8 cellular contexts compared by ENCODE assay signal in the genomic region with DNA sequence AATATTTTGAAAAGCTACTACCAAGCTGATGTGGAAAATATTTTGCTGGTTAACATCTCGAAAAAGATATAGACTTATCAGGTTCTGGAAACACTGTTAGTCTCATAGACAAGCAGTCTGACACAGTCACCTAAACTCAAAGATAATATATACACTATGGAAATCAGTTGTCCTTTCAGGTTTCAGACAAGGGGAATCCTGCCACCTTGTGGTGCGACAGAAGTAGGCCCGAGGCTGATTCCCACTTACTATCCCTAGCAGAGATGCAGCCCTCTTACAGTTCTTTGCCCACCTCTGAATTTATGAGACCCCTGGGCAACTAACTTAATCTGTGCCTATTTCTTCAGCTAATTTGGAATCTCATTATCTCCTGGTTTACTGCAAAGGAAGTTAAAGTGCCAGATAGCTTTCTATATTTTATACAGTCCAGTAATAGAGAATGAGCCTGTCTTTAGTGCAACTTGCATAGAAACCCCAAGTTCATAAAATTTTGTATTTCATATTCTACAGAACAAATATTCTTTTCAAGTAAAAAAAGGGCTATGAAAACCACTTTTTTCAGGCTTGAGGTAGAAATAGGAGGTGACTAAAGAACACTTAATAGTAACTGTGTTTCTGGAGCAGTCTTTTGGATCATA. TPM values are rescaled to one million over a fixed set of nuclear protein-coding genes. Genes with fewer than 3 reads are reported as not detected.
DNase-seq lines count a peak whose midpoint lies in the region; ATAC-seq and TF ChIP-seq lines count a peak whose summit lies in the region.

No MANE protein-coding gene starts in this region.

- H3K4me3 Mint-ChIP-seq in neural progenitor cell: no peak overlapping the region

- CTCF ChIA-PET in PC-3 (lab: Charles Lee): interaction anchor here (0.6 to 0.9 kb wide), 4 partner anchors 206 to 412 kb away, joined by 3 to 5 read pairs (median 4); no protein-coding TSS in a partner anchor

- TF ChIP-seq CTCF in PC-3 (conservative IDR thresholded peaks at IDR 0.05; ENCODE audit: low read depth, low read length) (peak; percentile 93), neural progenitor cell (IDR thresholded peaks at IDR 0.05) (peak; percentile 93), thoracic aorta (IDR thresholded peaks at IDR 0.05) (peak; percentile 88)

- H3K27me3 Mint-ChIP-seq in neural progenitor cell (ENCODE audit: insufficient read depth, low read depth): peaks cover 2% of the 10 kb centered on the region

- no peak overlapping the region for H3K4me3 ChIP-seq in PC-3 (ENCODE audit: low read length)
- no peak overlapping the region for H3K4me3 ChIP-seq in neural progenitor cell
- H3K4me3 ChIP-seq in thoracic aorta: peak overlapping the region; percentile 23

- no peaks in the 10 kb centered on the region for H4K20me1 ChIP-seq in PC-3 (ENCODE audit: low read length)
- H4K20me1 ChIP-seq in neural progenitor cell (ENCODE audit: low read depth): no peaks in the 10 kb centered on the region

- DNase-seq in DMS79 treated with DMSO at 0.1 percent for 48 hours (lab: John Stamatoyannopoulos, UW) (peak; percentile 43), Kasumi-1 (lab: John Stamatoyannopoulos, UW) (peak; percentile 59 to 84), PC-3 (peak; percentile 80), fibroblast of peridontal ligament (ENCODE audit: extremely low read depth) (peak; percentile 84), neural progenitor cell (ENCODE audit: low spot score) (peak; percentile 82), thoracic aorta (ENCODE audit: low spot score) (no peak)
- peak; percentile 53 to 61 for DNase-seq in activated T-cell treated with anti-CD3 and anti-CD28 coated beads, Interleukin-2, amount 50 U/mL, for 48 hours

- H3F3A ChIP-seq in PC-3 (ENCODE audit: low read length, unreplicated experiment) (no peaks in the 10 kb centered on the region), neural progenitor cell (ENCODE audit: low read depth) (peaks cover 6% of the 10 kb centered on the region)

- intact Hi-C loops in PC-3 (cut with micrococcal nuclease): loop anchor here (1.0 to 5.0 kb wide), 5 partner anchors 241 to 424 kb away; a partner anchor contains a TSS

- H3K36me3 ChIP-seq in PC-3 (ENCODE audit: low read depth, low read length) (peaks cover 4% of the 10 kb centered on the region; the same call in 1 of the 2 replicates), neural progenitor cell (no peaks in the 10 kb centered on the region), thoracic aorta (peaks cover 2% of the 10 kb centered on the region)

- peak; percentile 71 for ATAC-seq in GM21737 (IDR thresholded peaks at IDR 0.05; ENCODE audit: unreplicated experiment)
- peak; percentile 96 for ATAC-seq in PC-3
- peak; percentile 88 for ATAC-seq in thoracic aorta (ENCODE audit: insufficient number of reproducible peaks, low FRiP score, low read depth)

- H3K4me2 ChIP-seq in PC-3 (ENCODE audit: low read length) (no peak overlapping the region), neural progenitor cell (no peak overlapping the region)

- no peaks in the 10 kb centered on the region for H3K27me3 ChIP-seq in PC-3 (ENCODE audit: low read length)
- no peaks in the 10 kb centered on the region for H3K27me3 ChIP-seq in neural progenitor cell
- no peaks in the 10 kb centered on the region for H3K27me3 ChIP-seq in thoracic aorta (replicated peaks; ENCODE audit: insufficient read depth)

- H3K4me1 Mint-ChIP-seq in neural progenitor cell: no peaks in the 10 kb centered on the region

- no peaks in the 10 kb centered on the region for H3K9me2 ChIP-seq in PC-3 (replicated peaks; ENCODE audit: low read length)

- H3K9me3 ChIP-seq in PC-3 (ENCODE audit: low read length) (no peaks in the 10 kb centered on the region), neural progenitor cell (ENCODE audit: low read depth) (no peaks in the 10 kb centered on the region), thoracic aorta (no peaks in the 10 kb centered on the region)

- H2AFZ ChIP-seq in PC-3 (ENCODE audit: low read length) (no peak overlapping the region), neural progenitor cell (replicated peaks) (no peak overlapping the region)

- H3K36me3 Mint-ChIP-seq in neural progenitor cell: peaks cover 2% of the 10 kb centered on the region

- BruUV-seq in PC-3 (replicated peaks; lab: Mats Ljungman, UMichigan): no TSS peak

- H3K27ac ChIP-seq in PC-3 (ENCODE audit: low read length) (no peak overlapping the region), neural progenitor cell (no peak overlapping the region), thoracic aorta (no peak overlapping the region)

- POLR2A ChIA-PET in PC-3 (lab: Charles Lee; ENCODE audit: unreplicated experiment): no interaction called here

- H3K9me3 Mint-ChIP-seq in neural progenitor cell: no peaks in the 10 kb centered on the region

- no peak overlapping the region for H3K9ac ChIP-seq in PC-3 (ENCODE audit: low read length)
- H3K9ac ChIP-seq in neural progenitor cell: no peak overlapping the region

- H3K27ac Mint-ChIP-seq in neural progenitor cell: no peak overlapping the region

- H3K79me2 ChIP-seq in PC-3 (ENCODE audit: low read length) (no peaks in the 10 kb centered on the region), neural progenitor cell (ENCODE audit: low read depth) (no peaks in the 10 kb centered on the region)

- H3K4me1 ChIP-seq in PC-3 (ENCODE audit: insufficient read depth, low read length) (peaks cover 14% of the 10 kb centered on the region), neural progenitor cell (no peaks in the 10 kb centered on the region), thoracic aorta (ENCODE audit: control insufficient read depth in 1 of 2, low read depth in 2 of 2) (peaks cover 0 to 5% of the 10 kb centered on the region in 2 donors)

RNA-seq across cellular contexts. Expression of a gene that starts 16.9 kb away (rescaled TPM):
- total RNA-seq in PC-3 (2014; rRNA removed): 22.5 and 62.5 TPM in 2 replicates
- total RNA-seq in neural progenitor cell (ENCODE audit: low replicate concordance): 39.0 and 40.6 TPM in 2 replicates
- total RNA-seq in thoracic aorta: 10 to 100 TPM in 1 of 2 donors, 1 to 10 TPM in 1; 8.9 to 15.1 TPM

RNA-seq across cellular contexts. Expression of a gene that starts 17.1 kb away (rescaled TPM):
- total RNA-seq in PC-3 (2014; rRNA removed) (49.0 and 63.2 TPM in 2 replicates), neural progenitor cell (ENCODE audit: low replicate concordance) (53.3 and 61.2 TPM in 2 replicates), thoracic aorta (10 to 100 TPM; 16.8 to 33.5 TPM)

RNA-seq across cellular contexts. Expression of a gene that starts 31.0 kb away (rescaled TPM):
- total RNA-seq in PC-3 (2014; rRNA removed) (21.7 and 21.8 TPM in 2 replicates), neural progenitor cell (ENCODE audit: low replicate concordance) (33.9 and 52.8 TPM in 2 replicates), thoracic aorta (10 to 100 TPM; 24.1 to 44.2 TPM)

RNA-seq across cellular contexts. Expression of a gene that starts 59.4 kb away (rescaled TPM):
- total RNA-seq in PC-3 (2014; rRNA removed): 0.84 TPM in 1 of 2 replicates, not detected in the other
- total RNA-seq in neural progenitor cell (ENCODE audit: low replicate concordance): 0.96 and 1.3 TPM in 2 replicates
- total RNA-seq in thoracic aorta: 1 to 10 TPM in 1 of 2 donors, not detected in 1; 3.7 TPM
